8 cellular contexts compared by ENCODE assay signal in genomic region chr3:37945803-37946530, GRCh38. TPM values are rescaled to one million over a fixed set of nuclear protein-coding genes. Genes with fewer than 3 reads are reported as not detected.
DNase-seq lines count a peak whose midpoint lies in the region; ATAC-seq, FAIRE-seq and TF ChIP-seq lines count a peak whose summit lies in the region.

No MANE protein-coding gene starts in this region.

- H3K27me3 ChIP-seq in adipocyte (replicated peaks; ENCODE audit: control insufficient read depth, insufficient read depth, low read length): no peaks in the 10 kb centered on the region
- H3K27me3 ChIP-seq in right atrium auricular region: no peaks in the 10 kb centered on the region
- no peaks in the 10 kb centered on the region for H3K27me3 ChIP-seq in gastrocnemius medialis

- FAIRE-seq in D721Med (lab: Jason Lieb, UNC): no peak

- H3K27ac ChIP-seq in right atrium auricular region: peak overlapping the region; percentile 51 to 65
- peak overlapping the region; percentile 45 to 73 (median 59) for H3K27ac ChIP-seq in gastrocnemius medialis

- TF ChIP-seq CTCF in right atrium auricular region (IDR thresholded peaks at IDR 0.05) (no peak), gastrocnemius medialis (IDR thresholded peaks at IDR 0.05 in 4 of 5, conservative IDR thresholded peaks at IDR 0.05 in 1 of 5) (no peak), D721Med (IDR thresholded peaks at IDR 0.05; ENCODE audit: insufficient read depth, missing control alignments) (no peak)

- ATAC-seq in gastrocnemius medialis (peak in 1 of 2 donors; percentile 31), HG03432 (IDR thresholded peaks at IDR 0.05; ENCODE audit: unreplicated experiment) (no peak)

- intact Hi-C loops in gastrocnemius medialis (cut with DNase I; ENCODE audit: low total_unique reads): no loop called here

- in situ Hi-C loops in gastrocnemius medialis (cut with MboI; ENCODE audit: low sequenced_read_pairs in 4 of 4): no loop called here

- TF ChIP-seq POLR2A in gastrocnemius medialis (IDR thresholded peaks at IDR 0.05): no peak

- DNase-seq in GF-D8 (lab: John Stamatoyannopoulos, UW) (peak; percentile 76), adipocyte (ENCODE audit: low read depth) (peak; percentile 64), right atrium auricular region (ENCODE audit: low spot score) (no peak), gastrocnemius medialis (no peak), D721Med (ENCODE audit: insufficient read length, low spot score) (no peak), NCI-H2107 (lab: John Stamatoyannopoulos, UW) (no peak)
- no peak for DNase-seq in activated naive CD4-positive, alpha-beta T cell treated with anti-CD3 and anti-CD28 coated beads, Interleukin-2, amount 50 U/mL, for 16 hours

- H3K9me3 ChIP-seq in adipocyte (ENCODE audit: control insufficient read depth, low read length) (no peaks in the 10 kb centered on the region), right atrium auricular region (no peaks in the 10 kb centered on the region), gastrocnemius medialis (no peaks in the 10 kb centered on the region)

- no peaks in the 10 kb centered on the region for H3K36me3 ChIP-seq in adipocyte (ENCODE audit: control insufficient read depth, insufficient read depth, low read length, severe bottlenecking)
- no peaks in the 10 kb centered on the region for H3K36me3 ChIP-seq in right atrium auricular region
- H3K36me3 ChIP-seq in gastrocnemius medialis: no peaks in the 10 kb centered on the region

- H3K4me1 ChIP-seq in adipocyte (ENCODE audit: control insufficient read depth, insufficient read depth, low read length) (peaks cover 43% of the 10 kb centered on the region), right atrium auricular region (peaks cover 0 to 72% of the 10 kb centered on the region in 2 donors), gastrocnemius medialis (peaks cover 33 to 44% of the 10 kb centered on the region in 2 donors)

- H3K4me3 ChIP-seq in adipocyte (ENCODE audit: low read length) (no peak overlapping the region), right atrium auricular region (no peak overlapping the region), gastrocnemius medialis (no peak overlapping the region)

- peak overlapping the region; percentile 17 for H3K9ac ChIP-seq in adipocyte (ENCODE audit: low read length)

RNA-seq across cellular contexts. Expression of gene VILL, which starts 44.6 kb away (rescaled TPM):
- total RNA-seq in right atrium auricular region (10 to 100 TPM in 1 of 2 donors, 1 to 10 TPM in 1; 4.2 to 12.2 TPM), gastrocnemius medialis (1 to 10 TPM in 1 of 4 donors, under 1 TPM in 3; 0.51 to 4.6 (median 0.66) TPM)

Comparison
In these comparisons a context has a peak if more than half of its experiments do, and no peak if none do; other contexts are left out.
1. DNase-seq: peak in GF-D8 (single experiment) and adipocyte (single experiment); none in right atrium auricular region (single experiment), gastrocnemius medialis (0 of 2), activated naive CD4-positive, alpha-beta T cell treated with anti-CD3 and anti-CD28 coated beads, Interleukin-2, amount 50 U/mL, for 16 hours (single experiment), D721Med (single experiment) and NCI-H2107 (single experiment).